In the genomic region with DNA sequence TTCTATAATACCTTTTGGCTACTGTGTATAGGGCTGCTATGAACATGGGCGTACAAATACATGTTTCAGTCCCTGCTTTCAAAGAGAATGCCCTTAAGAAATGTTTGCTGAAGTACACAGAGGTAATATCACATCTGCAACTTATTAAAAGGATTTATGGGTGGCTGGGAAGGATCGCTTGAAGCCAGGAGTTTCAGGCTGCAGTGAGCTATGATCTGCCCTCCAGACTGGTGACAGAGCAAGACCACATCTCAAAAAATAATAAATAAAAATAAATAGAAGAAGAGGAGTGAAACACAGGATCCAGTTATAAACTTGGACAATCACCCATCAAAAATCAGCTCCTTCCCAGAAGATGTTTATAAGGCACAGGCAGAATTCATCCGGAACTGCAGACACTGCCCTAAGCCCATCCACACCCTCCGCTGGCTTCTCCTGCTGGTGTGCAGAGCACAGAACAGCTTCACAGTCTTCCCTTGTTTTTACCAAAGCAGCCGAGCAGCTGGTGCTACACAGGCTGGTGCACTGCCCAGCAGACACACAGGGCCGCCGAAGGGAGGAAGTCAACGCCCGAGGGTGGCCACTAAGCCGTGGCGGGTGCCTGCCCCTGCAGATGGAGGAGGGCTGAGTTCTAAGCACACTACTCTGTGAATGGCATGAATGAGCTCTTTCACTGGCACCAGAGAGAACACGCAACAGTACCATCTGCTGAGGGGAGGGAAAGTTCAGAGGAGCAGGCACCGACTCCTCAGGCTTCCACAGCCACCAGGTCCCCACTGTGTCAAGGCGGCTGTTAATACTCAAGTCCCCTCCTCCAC, we compare ENCODE assay signal across 8 cellular contexts. TPM values are rescaled to one million over a fixed set of nuclear protein-coding genes. Genes with fewer than 3 reads are reported as not detected.
DNase-seq lines count a peak whose midpoint lies in the region; ATAC-seq and TF ChIP-seq lines count a peak whose summit lies in the region.

No MANE protein-coding gene starts in this region.

- no peak overlapping the region for H3K4me3 ChIP-seq in left lung
- H3K4me3 ChIP-seq in tibial nerve, result no peak overlapping the region

- TF ChIP-seq EP300 in tibial nerve (IDR thresholded peaks at IDR 0.05), result peak in 1 of 2 donors; percentile 82

- DNase-seq in EH (ENCODE audit: low read depth), result peak; percentile 72
- DNase-seq in NCI-H2107 (lab: John Stamatoyannopoulos, UW), result peak; percentile 48
- DNase-seq in anterior cingulate cortex (lab: John Stamatoyannopoulos, UW), result peak in 57 of 58 donors; percentile 15 to 94 (median 77)
- DNase-seq in left lung, result peak in 1 of 2 donors; percentile 83
- DNase-seq in tibial nerve (ENCODE audit: low spot score in 2 of 2), result peak in 1 of 2 donors; percentile 35
- DNase-seq in stimulated activated CD4-positive, alpha-beta T cell treated with anti-CD3 and anti-CD28 coated beads, Interleukin-1b, Interleukin-23, amount 100 ng/mL, for 48 hours, result no peak

- no peaks in the 10 kb centered on the region for H3K27me3 ChIP-seq in left lung
- no peaks in the 10 kb centered on the region for H3K27me3 ChIP-seq in tibial nerve

- H3K9me3 ChIP-seq in left lung, result no peaks in the 10 kb centered on the region
- no peaks in the 10 kb centered on the region for H3K9me3 ChIP-seq in tibial nerve

- H3K27ac ChIP-seq in left lung, result no peak overlapping the region
- H3K27ac ChIP-seq in tibial nerve, result peak overlapping the region; percentile 5 to 78 (median 57)

- no peak for TF ChIP-seq CTCF in left lung (IDR thresholded peaks at IDR 0.05)
- peak in 1 of 5 experiments; percentile 14 for TF ChIP-seq CTCF in tibial nerve (IDR thresholded peaks at IDR 0.05)

- intact Hi-C loops in left lung (cut with DNase I), result no loop called here

- WGBS in tibial nerve, 2 donors, result 14 to 20% methylated on average over 14 of the region's 14 CpGs

- no peak for TF ChIP-seq POLR2A in tibial nerve (IDR thresholded peaks at IDR 0.05)

- ATAC-seq in left lung, result peak; percentile 62
- no peak for ATAC-seq in GM18873 (IDR thresholded peaks at IDR 0.05; ENCODE audit: low FRiP score, unreplicated experiment)
- no peak for ATAC-seq in GM19452 (IDR thresholded peaks at IDR 0.05; ENCODE audit: unreplicated experiment)

- peaks cover 67 to 100% of the 10 kb centered on the region in 2 donors for H3K4me1 ChIP-seq in left lung
- H3K4me1 ChIP-seq in tibial nerve, result peaks cover 11 to 100% (median 92%) of the 10 kb centered on the region in 4 donors

- H3K36me3 ChIP-seq in left lung, result no peaks in the 10 kb centered on the region
- no peaks in the 10 kb centered on the region for H3K36me3 ChIP-seq in tibial nerve

RNA-seq across cellular contexts. Expression of gene BRD4, which starts 44.0 kb away (rescaled TPM):
- total RNA-seq in left lung, result 10 to 100 TPM; 79.1 to 89.6 TPM
- 10 to 100 TPM; 34.7 to 69.6 (median 36.0) TPM for total RNA-seq in tibial nerve

RNA-seq across cellular contexts. Expression of gene EPHX3, which starts 56.1 kb away (rescaled TPM):
- 1 to 10 TPM; 1.6 to 7.6 TPM for total RNA-seq in left lung
- under 1 TPM in 1 of 4 donors, not detected in 3; 0.20 TPM for total RNA-seq in tibial nerve

Comparison
In these comparisons a context has a peak if more than half of its experiments do, and no peak if none do; other contexts are left out.
1. H3K27ac ChIP-seq: peak in tibial nerve (4 of 4); none in left lung (0 of 2).